In the genomic region with DNA sequence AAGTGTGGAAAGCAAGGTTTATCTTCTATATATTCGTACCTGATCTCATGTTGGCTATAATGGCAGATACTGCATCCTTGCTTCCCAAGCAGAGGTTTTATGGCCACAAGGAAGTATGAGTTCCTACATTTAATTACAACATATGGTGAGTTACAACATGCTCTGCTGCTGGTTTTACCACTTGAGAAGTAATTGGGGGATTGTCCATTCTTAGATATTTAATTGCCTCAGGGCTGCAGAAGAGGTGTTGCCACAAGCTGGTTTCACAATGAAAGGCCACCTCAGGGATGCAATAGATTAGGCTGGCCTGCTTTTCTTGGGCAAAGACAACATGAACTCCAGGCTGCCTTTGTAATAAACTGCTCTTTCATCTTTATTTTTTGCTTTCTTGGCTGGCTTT, we compare ENCODE assay signal across 20 cellular contexts. TPM values are rescaled to one million over a fixed set of nuclear protein-coding genes. Genes with fewer than 3 reads are reported as not detected.
DNase-seq lines count a peak whose midpoint lies in the region; ATAC-seq, FAIRE-seq and TF ChIP-seq lines count a peak whose summit lies in the region.
"Had no signal": no experiment of that assay in that cellular context is flagged by ENCODE, and none has a peak within 500 bp of the region (broad histone marks: within the 10 kb centered on the region; RNA-seq: fewer than 3 reads in every experiment).

No MANE protein-coding gene starts in this region.

- peak overlapping the region; percentile 92 to 99 (median 96) for H3K27ac Mint-ChIP-seq in CD14-positive monocyte
- H3K27ac Mint-ChIP-seq: activated CD8-positive, alpha-beta T cell treated with anti-CD3 and anti-CD28 coated beads, Interleukin-2, amount 10 ng/mL, durations not matched to agents 7 days and 5 days; nephron had no signal

- no peaks in the 10 kb centered on the region for H3K9me3 ChIP-seq in keratinocyte (ENCODE audit: control insufficient read depth, low read depth, low read length)
- H3K9me3 ChIP-seq: BE2C, heart right ventricle, right atrium auricular region, vagina had no signal

- peak; percentile 83 for FAIRE-seq in keratinocyte (lab: Jason Lieb, UNC)

- no peaks in the 10 kb centered on the region for H3K27me3 ChIP-seq in keratinocyte (ENCODE audit: control insufficient read depth, extremely low read depth, insufficient read depth, low read length)
- H3K27me3 ChIP-seq: BE2C, heart right ventricle, right atrium auricular region, vagina had no signal

- H3K9ac ChIP-seq in keratinocyte (ENCODE audit: control insufficient read depth, extremely low read depth, insufficient read depth, low read length), result no peak overlapping the region

- peak overlapping the region; percentile 34 for H3K4me2 ChIP-seq in keratinocyte (ENCODE audit: control insufficient read depth, extremely low read depth, insufficient read depth, low read depth, low read length)

- H3K27me3 Mint-ChIP-seq in CD14-positive monocyte (ENCODE audit: low read depth in 3 of 3), result no peaks in the 10 kb centered on the region
- H3K27me3 Mint-ChIP-seq: effector memory CD8-positive, alpha-beta T cell had no signal

- TF ChIP-seq CTCF in CD14-positive monocyte (IDR thresholded peaks at IDR 0.05) (no peak), keratinocyte (optimal IDR thresholded peaks at IDR 0.05 in 1 of 3, IDR thresholded peaks at IDR 0.05 in 1 of 3, conservative IDR thresholded peaks at IDR 0.05 in 1 of 3; ENCODE audit: extremely low read depth in 1 of 3, insufficient read depth in 2 of 3, low read length in 3 of 3) (no peak)

- no peaks in the 10 kb centered on the region for H4K20me1 ChIP-seq in keratinocyte (ENCODE audit: control insufficient read depth, extremely low read depth, insufficient read depth, low read length)

- H3K27ac ChIP-seq in keratinocyte (ENCODE audit: control insufficient read depth, insufficient read depth, low read length), result no peak overlapping the region
- H3K27ac ChIP-seq: right atrium auricular region, vagina had no signal

- H3K79me2 ChIP-seq in keratinocyte (ENCODE audit: control insufficient read depth, insufficient read depth, low read length), result no peaks in the 10 kb centered on the region

- dilution Hi-C loops in keratinocyte (cut with MboI; ENCODE audit: extremely low pct_ligation_motif_present, low sequenced_read_pairs), result no loop called here

- peaks cover 45% of the 10 kb centered on the region for H3K4me1 Mint-ChIP-seq in CD14-positive monocyte
- H3K4me1 Mint-ChIP-seq: nephron had no signal

- intact Hi-C loops in CD14-positive monocyte (cut with micrococcal nuclease), result no loop called here

- ATAC-seq in GM19455 (IDR thresholded peaks at IDR 0.05; ENCODE audit: unreplicated experiment) (no peak), HG03378 (IDR thresholded peaks at IDR 0.05; ENCODE audit: unreplicated experiment) (no peak)
- ATAC-seq: heart right ventricle had no signal

- H3K9me3 Mint-ChIP-seq in CD14-positive monocyte, result peaks cover 0 to 2% (median 0%) of the 10 kb centered on the region in 7 donors
- H3K9me3 Mint-ChIP-seq: effector memory CD8-positive, alpha-beta T cell; nephron had no signal

- no peak overlapping the region for H3K4me3 ChIP-seq in keratinocyte (ENCODE audit: control insufficient read depth in 2 of 3, extremely low read depth in 1 of 3, insufficient read depth in 2 of 3, low read depth in 1 of 3, low read length in 3 of 3)
- H3K4me3 ChIP-seq: heart right ventricle, right atrium auricular region, vagina had no signal

- no peaks in the 10 kb centered on the region for H3K36me3 Mint-ChIP-seq in CD14-positive monocyte

- peaks cover 16% of the 10 kb centered on the region for H3K4me1 ChIP-seq in keratinocyte (ENCODE audit: control insufficient read depth, extremely low read depth, insufficient read depth, low read length)
- H3K4me1 ChIP-seq: BE2C, right atrium auricular region had no signal

- no peaks in the 10 kb centered on the region for H3K36me3 ChIP-seq in keratinocyte (ENCODE audit: control insufficient read depth in 2 of 2, extremely low read depth in 1 of 2, insufficient read depth in 2 of 2, low read length in 2 of 2)
- H3K36me3 ChIP-seq: BE2C, heart right ventricle, right atrium auricular region, vagina had no signal

- DNase-seq in CD14-positive monocyte (ENCODE audit: low spot score) (no peak), HPDE6-E6E7 (ENCODE audit: extremely low spot score) (peak; percentile 35), SKM-1 (lab: John Stamatoyannopoulos, UW; ENCODE audit: unreplicated experiment) (peak; percentile 83), keratinocyte (ENCODE audit: low read depth, low spot score) (no peak), Ammon's horn (ENCODE audit: low spot score) (no peak), DMS53 treated with DMSO at 0.1 percent for 48 hours (lab: John Stamatoyannopoulos, UW; ENCODE audit: unreplicated experiment) (no peak)
- DNase-seq: BE2C; GDM1; heart right ventricle; left cardiac atrium; NCI-H1930; stimulated activated CD4-positive, alpha-beta T cell treated with anti-CD3 and anti-CD28 coated beads, Interleukin-4, amount 100 ng/mL, for 1 hour; T1000 had no signal

- no peak overlapping the region for H2AFZ ChIP-seq in keratinocyte (ENCODE audit: control insufficient read depth, low read length)

- no peak overlapping the region for H3K4me3 Mint-ChIP-seq in CD14-positive monocyte
- H3K4me3 Mint-ChIP-seq: activated CD8-positive, alpha-beta T cell treated with anti-CD3 and anti-CD28 coated beads, Interleukin-2, amount 10 ng/mL, durations not matched to agents 7 days and 5 days; nephron had no signal

- H3K9me1 ChIP-seq in keratinocyte (ENCODE audit: control insufficient read depth, extremely low read depth, insufficient read depth, low read length), result no peaks in the 10 kb centered on the region

RNA-seq across cellular contexts. Expression of gene RAP2B, which starts 48.6 kb away (rescaled TPM):
- 10 to 100 TPM; 24.7 to 35.5 TPM for polyA plus RNA-seq in CD14-positive monocyte
- polyA plus RNA-seq in keratinocyte, result 17.0 to 20.1 TPM (median 19.7 TPM) in 3 replicates
- 11.3 TPM for polyA plus RNA-seq in keratinocyte (2011; ENCODE audit: low read depth)
- 15.2 and 16.7 TPM in 2 replicates for polyA plus RNA-seq in keratinocyte (2011; cell fraction: cytosol; rRNA removed)
- 28.1 and 28.9 TPM in 2 replicates for polyA plus RNA-seq in keratinocyte (2011; cell fraction: nucleus; rRNA removed)
- polyA plus RNA-seq in keratinocyte (2012; ENCODE audit: low replicate concordance), result 22.5 and 24.8 TPM in 2 replicates
- 20.7 to 42.1 TPM (median 37.9 TPM) in 3 replicates for polyA minus RNA-seq in keratinocyte
- polyA minus RNA-seq in keratinocyte (2011; cell fraction: cytosol; rRNA and poly(A)+ RNA removed), result 94.8 TPM
- polyA minus RNA-seq in keratinocyte (2011; cell fraction: nucleus; rRNA and poly(A)+ RNA removed), result 52.3 and 72.3 TPM in 2 replicates

Comparison
In these comparisons a context has a peak if more than half of its experiments do, and no peak if none do; other contexts are left out.
1. DNase-seq: peak in HPDE6-E6E7 (single experiment) and SKM-1 (single experiment); none in CD14-positive monocyte (single experiment), keratinocyte (single experiment), Ammon's horn (single experiment) and DMS53 treated with DMSO at 0.1 percent for 48 hours (single experiment).